In the genomic region with DNA sequence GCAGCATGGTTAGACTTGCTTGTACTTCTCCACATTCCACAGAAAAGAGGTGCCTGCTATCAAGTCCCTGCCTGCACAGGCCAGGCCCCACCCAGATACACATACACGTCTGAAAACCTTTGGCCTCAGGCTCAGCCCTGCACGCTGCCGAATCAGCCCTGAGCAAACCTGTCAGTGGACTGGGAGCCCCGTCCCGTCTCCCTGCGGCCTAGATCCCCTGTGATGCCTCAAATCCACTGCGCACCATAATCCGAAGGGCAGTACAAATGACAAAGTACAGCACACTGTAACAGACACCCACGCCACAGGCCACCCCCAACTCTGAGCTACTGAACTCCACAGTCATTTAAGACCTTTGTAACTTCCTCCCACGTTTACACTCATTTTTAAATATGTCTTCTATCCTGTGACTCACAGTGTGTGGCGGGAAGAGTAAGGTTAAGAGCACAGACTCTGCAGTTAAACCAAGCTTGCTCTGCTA, we compare ENCODE assay signal across 8 cellular contexts.
A peak's percentile ranks its signal among the peaks of the same experiment; 100 is the strongest.
DNase-seq lines count a peak whose midpoint lies in the region; ATAC-seq and TF ChIP-seq lines count a peak whose summit lies in the region.

No MANE protein-coding gene starts in this region.

- no peaks in the 10 kb centered on the region for H3K9me3 ChIP-seq in suprapubic skin

- WGBS in suprapubic skin = 49% methylated on average over 11 of the region's 11 CpGs

- H3K36me3 ChIP-seq in suprapubic skin = no peaks in the 10 kb centered on the region

- no peak for TF ChIP-seq CTCF in suprapubic skin (IDR thresholded peaks at IDR 0.05)

- no peak for TF ChIP-seq POLR2A in suprapubic skin (IDR thresholded peaks at IDR 0.05)

- H3K27me3 ChIP-seq in suprapubic skin = no peaks in the 10 kb centered on the region

- no peak for TF ChIP-seq EP300 in suprapubic skin (IDR thresholded peaks at IDR 0.05)

- DNase-seq in SIG-M5 treated with dmso at 0.1 percent for 504 hours (lab: John Stamatoyannopoulos, UW; ENCODE audit: unreplicated experiment) = peak; percentile 26
- DNase-seq in SIG-M5 (lab: John Stamatoyannopoulos, UW) = no peak
- DNase-seq in UCSD-AML1 (lab: John Stamatoyannopoulos, UW; ENCODE audit: unreplicated experiment) = peak; percentile 11
- DNase-seq in hepatic stellate cell (ENCODE audit: low spot score) = peak; percentile 52
- DNase-seq in suprapubic skin (ENCODE audit: low spot score in 2 of 2) = no peak
- no peak for DNase-seq in NCI-H2107 treated with DMSO at 0.1 percent for 48 hours (lab: John Stamatoyannopoulos, UW; ENCODE audit: unreplicated experiment)

- H3K4me3 ChIP-seq in suprapubic skin = no peak overlapping the region

- H3K4me1 ChIP-seq in suprapubic skin = peaks cover 29% of the 10 kb centered on the region

- ATAC-seq in HG03135 (IDR thresholded peaks at IDR 0.05; ENCODE audit: unreplicated experiment) = peak; percentile 76
- no peak for ATAC-seq in HG02938 (IDR thresholded peaks at IDR 0.05; ENCODE audit: unreplicated experiment)

- H3K27ac ChIP-seq in suprapubic skin = peak overlapping the region; percentile 47

Comparison
In these comparisons a context has a peak if more than half of its experiments do, and no peak if none do; other contexts are left out.
1. DNase-seq: peak in SIG-M5 treated with dmso at 0.1 percent for 504 hours (single experiment), UCSD-AML1 (single experiment) and hepatic stellate cell (single experiment); none in SIG-M5 (single experiment), suprapubic skin (0 of 2) and NCI-H2107 treated with DMSO at 0.1 percent for 48 hours (single experiment).